Comparison of ENCODE assay signal across 30 cellular contexts in genomic region chr10:59657724-59658123, GRCh38. TPM values are rescaled to one million over a fixed set of nuclear protein-coding genes. Genes with fewer than 3 reads are reported as not detected.
"Had no signal": no experiment of that assay in that cellular context is flagged by ENCODE, and none has a peak within 500 bp of the region (broad histone marks: within the 10 kb centered on the region; RNA-seq: fewer than 3 reads in every experiment).

No MANE protein-coding gene starts in this region.

- H3K4me3 ChIP-seq: colonic mucosa, esophagus squamous epithelium, heart right ventricle, lung, ovary, right lobe of liver, thoracic aorta, transverse colon, upper lobe of right lung, uterus had no signal

- H3K27me3 Mint-ChIP-seq: dendritic cell treated with granulocyte-macrophage colony-stimulating factor and Interleukin-4, amounts not matched to agents 40 ng/mL and 50 ng/mL, for 4 days; stimulated activated naive B cell treated with anti-CD40 and anti-IgM and Interleukin-4, amounts not matched to agents 10 μg/mL and 1 μg/mL and 100 μg/mL, for 72 hours had no signal

- FAIRE-seq: endothelial cell of umbilical vein, small intestine had no signal

- ATAC-seq: heart right ventricle; left lobe of liver; naive thymus-derived CD4-positive, alpha-beta T cell; right lobe of liver; stimulated activated naive B cell treated with anti-CD40 and anti-IgM and Interleukin-4, amounts not matched to agents 10 μg/mL and 1 μg/mL and 100 μg/mL, for 72 hours; upper lobe of right lung had no signal

- H3K4me1 ChIP-seq: colonic mucosa, esophagus squamous epithelium, heart right ventricle, right lobe of liver, transverse colon, upper lobe of right lung, uterus had no signal

- H3K27ac Mint-ChIP-seq: dendritic cell treated with granulocyte-macrophage colony-stimulating factor and Interleukin-4, amounts not matched to agents 40 ng/mL and 50 ng/mL, for 4 days; immature natural killer cell; naive thymus-derived CD4-positive, alpha-beta T cell; stimulated activated naive B cell treated with anti-CD40 and anti-IgM and Interleukin-4, amounts not matched to agents 10 μg/mL and 1 μg/mL and 100 μg/mL, for 72 hours; stimulated activated naive CD8-positive, alpha-beta T cell treated with anti-CD3 and anti-CD28 coated beads, Interleukin-15, Interleukin-2, amounts not matched to agents 100 ng/mL and 50 ng/mL, for 24 hours had no signal

- H3K27me3 ChIP-seq: colonic mucosa, esophagus squamous epithelium, heart right ventricle, ovary, right lobe of liver, transverse colon, upper lobe of right lung, uterus had no signal

- H3K4me3 Mint-ChIP-seq: dendritic cell treated with granulocyte-macrophage colony-stimulating factor and Interleukin-4, amounts not matched to agents 40 ng/mL and 50 ng/mL, for 4 days; immature natural killer cell; naive thymus-derived CD4-positive, alpha-beta T cell; stimulated activated naive B cell treated with anti-CD40 and anti-IgM and Interleukin-4, amounts not matched to agents 10 μg/mL and 1 μg/mL and 100 μg/mL, for 72 hours; stimulated activated naive CD8-positive, alpha-beta T cell treated with anti-CD3 and anti-CD28 coated beads, Interleukin-15, Interleukin-2, amounts not matched to agents 100 ng/mL and 50 ng/mL, for 24 hours had no signal

- H3K36me3 ChIP-seq: colonic mucosa, esophagus squamous epithelium, heart right ventricle, ovary, right lobe of liver, thoracic aorta, transverse colon, upper lobe of right lung, uterus had no signal

- H3K9me3 ChIP-seq: colonic mucosa, esophagus squamous epithelium, ovary, right lobe of liver, thoracic aorta, transverse colon, upper lobe of right lung, uterus had no signal

- DNase-seq: colonic mucosa; effector memory CD4-positive, alpha-beta T cell; erythroblast; esophagus squamous epithelium; foreskin melanocyte; glutamatergic neuron; heart right ventricle; hippocampal formation; immature natural killer cell; islet precursor cell; kidney glomerular epithelial cell; mesenchymal stem cell; midbrain; naive thymus-derived CD4-positive, alpha-beta T cell; occipital lobe; ovary; right lobe of liver; small intestine; stimulated activated CD4-positive, alpha-beta T cell treated with anti-CD3 and anti-CD28 coated beads, Interleukin-15, amount 100 ng/mL, for 24 hours; stimulated activated CD4-positive, alpha-beta T cell treated with anti-CD3 and anti-CD28 coated beads, Interleukin-2, amount 100 ng/mL, for 48 hours; stimulated activated naive B cell treated with anti-CD40 and anti-IgM and Interleukin-4, amounts not matched to agents 10 μg/mL and 1 μg/mL and 100 μg/mL, for 72 hours; transverse colon; upper lobe of right lung; uterus had no signal

- H3K36me3 Mint-ChIP-seq: immature natural killer cell had no signal

- H3K27ac ChIP-seq: colonic mucosa, esophagus squamous epithelium, heart right ventricle, ovary, right lobe of liver, thoracic aorta, transverse colon, upper lobe of right lung, uterus had no signal

RNA-seq across cellular contexts. Expression of gene SLC16A9, which starts 51.9 kb away (rescaled TPM):
- total RNA-seq: endothelial cell of umbilical vein had no signal
- polyA plus RNA-seq: immature natural killer cell; naive thymus-derived CD4-positive, alpha-beta T cell had no signal
